1 cellular context compared by ENCODE assay signal in genomic region chr17:80372922-80373570, GRCh38.
TF ChIP-seq lines count a peak whose summit lies in the region.

No MANE protein-coding gene starts in this region.

TF ChIP-seq in SK-N-SH treated with all-trans-retinoic acid at 6 μM for 48 hours, 23 proteins besides CTCF, POLR2A, EP300 and RAD21 (continued from another document):
- TF ChIP-seq, protein P1, sequence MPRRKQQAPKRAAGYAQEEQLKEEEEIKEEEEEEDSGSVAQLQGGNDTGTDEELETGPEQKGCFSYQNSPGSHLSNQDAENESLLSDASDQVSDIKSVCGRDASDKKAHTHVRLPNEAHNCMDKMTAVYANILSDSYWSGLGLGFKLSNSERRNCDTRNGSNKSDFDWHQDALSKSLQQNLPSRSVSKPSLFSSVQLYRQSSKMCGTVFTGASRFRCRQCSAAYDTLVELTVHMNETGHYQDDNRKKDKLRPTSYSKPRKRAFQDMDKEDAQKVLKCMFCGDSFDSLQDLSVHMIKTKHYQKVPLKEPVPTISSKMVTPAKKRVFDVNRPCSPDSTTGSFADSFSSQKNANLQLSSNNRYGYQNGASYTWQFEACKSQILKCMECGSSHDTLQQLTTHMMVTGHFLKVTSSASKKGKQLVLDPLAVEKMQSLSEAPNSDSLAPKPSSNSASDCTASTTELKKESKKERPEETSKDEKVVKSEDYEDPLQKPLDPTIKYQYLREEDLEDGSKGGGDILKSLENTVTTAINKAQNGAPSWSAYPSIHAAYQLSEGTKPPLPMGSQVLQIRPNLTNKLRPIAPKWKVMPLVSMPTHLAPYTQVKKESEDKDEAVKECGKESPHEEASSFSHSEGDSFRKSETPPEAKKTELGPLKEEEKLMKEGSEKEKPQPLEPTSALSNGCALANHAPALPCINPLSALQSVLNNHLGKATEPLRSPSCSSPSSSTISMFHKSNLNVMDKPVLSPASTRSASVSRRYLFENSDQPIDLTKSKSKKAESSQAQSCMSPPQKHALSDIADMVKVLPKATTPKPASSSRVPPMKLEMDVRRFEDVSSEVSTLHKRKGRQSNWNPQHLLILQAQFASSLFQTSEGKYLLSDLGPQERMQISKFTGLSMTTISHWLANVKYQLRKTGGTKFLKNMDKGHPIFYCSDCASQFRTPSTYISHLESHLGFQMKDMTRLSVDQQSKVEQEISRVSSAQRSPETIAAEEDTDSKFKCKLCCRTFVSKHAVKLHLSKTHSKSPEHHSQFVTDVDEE (CRISPR knock-in tag; IDR thresholded peaks at IDR 0.05) = no peak
- TF ChIP-seq, protein P2, sequence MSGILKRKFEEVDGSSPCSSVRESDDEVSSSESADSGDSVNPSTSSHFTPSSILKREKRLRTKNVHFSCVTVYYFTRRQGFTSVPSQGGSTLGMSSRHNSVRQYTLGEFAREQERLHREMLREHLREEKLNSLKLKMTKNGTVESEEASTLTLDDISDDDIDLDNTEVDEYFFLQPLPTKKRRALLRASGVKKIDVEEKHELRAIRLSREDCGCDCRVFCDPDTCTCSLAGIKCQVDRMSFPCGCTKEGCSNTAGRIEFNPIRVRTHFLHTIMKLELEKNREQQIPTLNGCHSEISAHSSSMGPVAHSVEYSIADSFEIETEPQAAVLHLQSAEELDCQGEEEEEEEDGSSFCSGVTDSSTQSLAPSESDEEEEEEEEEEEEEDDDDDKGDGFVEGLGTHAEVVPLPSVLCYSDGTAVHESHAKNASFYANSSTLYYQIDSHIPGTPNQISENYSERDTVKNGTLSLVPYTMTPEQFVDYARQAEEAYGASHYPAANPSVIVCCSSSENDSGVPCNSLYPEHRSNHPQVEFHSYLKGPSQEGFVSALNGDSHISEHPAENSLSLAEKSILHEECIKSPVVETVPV (CRISPR knock-in tag; IDR thresholded peaks at IDR 0.05) = no peak
- no peak for TF ChIP-seq ESRRG (CRISPR knock-in tag; IDR thresholded peaks at IDR 0.05)
